In the genomic region with DNA sequence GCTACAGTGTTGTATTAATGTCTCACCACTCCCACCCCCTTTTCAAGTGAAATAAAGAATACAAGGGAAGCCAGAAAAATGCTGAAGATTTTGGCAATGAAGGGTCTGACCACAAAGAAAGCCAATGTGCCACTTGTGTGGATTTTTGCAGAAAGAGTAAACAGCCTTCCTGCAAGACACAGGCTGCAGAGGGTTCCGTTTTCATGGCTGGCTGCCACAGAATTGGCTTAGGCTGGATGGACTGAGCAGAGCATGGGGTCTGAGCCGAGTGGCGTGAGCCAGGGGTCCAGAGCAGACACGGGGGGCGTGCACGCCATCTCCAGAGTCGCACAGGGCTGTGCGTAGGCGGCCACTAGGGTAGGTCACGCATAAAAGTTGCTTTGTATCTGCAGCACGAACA, we compare ENCODE assay signal across 12 cellular contexts.
A peak's percentile ranks its signal among the peaks of the same experiment; 100 is the strongest.
DNase-seq lines count a peak whose midpoint lies in the region; FAIRE-seq and TF ChIP-seq lines count a peak whose summit lies in the region.
"Had no signal": no experiment of that assay in that cellular context is flagged by ENCODE, and none has a peak within 500 bp of the region (broad histone marks: within the 10 kb centered on the region; RNA-seq: fewer than 3 reads in every experiment).

No MANE protein-coding gene starts in this region.

- no peaks in the 10 kb centered on the region for H3K4me1 ChIP-seq in small intestine (ENCODE audit: control insufficient read depth in 2 of 2, insufficient read depth in 1 of 2, low read depth in 1 of 2, low read length in 1 of 2)
- no peaks in the 10 kb centered on the region for H3K4me1 ChIP-seq in CD4-positive, alpha-beta memory T cell (ENCODE audit: insufficient read depth, low read length)

- H3K4me1 Mint-ChIP-seq in CD4-positive, alpha-beta memory T cell: no peaks in the 10 kb centered on the region

- 58 to 80% (median 64%) methylated on average over 11 of the region's 11 CpGs for WGBS in small intestine, 3 donors

- no peaks in the 10 kb centered on the region for H3K27me3 Mint-ChIP-seq in CD4-positive, alpha-beta memory T cell

- FAIRE-seq in small intestine (lab: Jason Lieb, UNC): no peak
- FAIRE-seq: GM12878 had no signal

- no peaks in the 10 kb centered on the region for H3K36me3 Mint-ChIP-seq in CD4-positive, alpha-beta memory T cell
- H3K36me3 Mint-ChIP-seq: CD8-positive, alpha-beta T cell had no signal

- DNase-seq in COLO829 (ENCODE audit: low spot score) (peak; percentile 34), foreskin melanocyte (peak; percentile 39), putamen (ENCODE audit: low spot score) (peak; percentile 10), superior temporal gyrus (ENCODE audit: extremely low spot score) (no peak), small intestine (no peak), NCI-H524 treated with DMSO at 0.1 percent for 48 hours (lab: John Stamatoyannopoulos, UW) (no peak)
- no peak for DNase-seq in CD4-positive, alpha-beta memory T cell
- DNase-seq: CD8-positive, alpha-beta T cell; NCI-H187 treated with DMSO at 0.1 percent for 48 hours; OCI-M1 had no signal

- POLR2A ChIA-PET in CD4-positive, alpha-beta memory T cell (lab: Charles Lee; ENCODE audit: partially characterized antibody): no interaction called here

- H3K9me3 Mint-ChIP-seq in CD4-positive, alpha-beta memory T cell: peaks cover 0 to 16% (median 7%) of the 10 kb centered on the region in 8 donors

- H3K27ac ChIP-seq in small intestine (ENCODE audit: low read depth in 1 of 2, low read length in 1 of 2): no peak overlapping the region
- H3K27ac ChIP-seq in CD4-positive, alpha-beta memory T cell (ENCODE audit: low read depth, low read length): no peak overlapping the region

- H3K9me3 ChIP-seq in small intestine (ENCODE audit: control insufficient read depth, low read depth): no peaks in the 10 kb centered on the region
- H3K9me3 ChIP-seq in CD4-positive, alpha-beta memory T cell (ENCODE audit: control insufficient read depth in 1 of 2, low read length in 2 of 2): no peaks in the 10 kb centered on the region

- H3K4me3 ChIP-seq in WI38 (ENCODE audit: low read depth, low read length) (peak overlapping the region; percentile 52), small intestine (ENCODE audit: low read depth in 1 of 2, low read length in 2 of 2) (no peak overlapping the region)
- no peak overlapping the region for H3K4me3 ChIP-seq in CD4-positive, alpha-beta memory T cell (ENCODE audit: low read length in 2 of 2)
- H3K4me3 ChIP-seq: GM12878 had no signal

- no peak for TF ChIP-seq CTCF in WI38 (IDR thresholded peaks at IDR 0.05; ENCODE audit: low read depth, low read length)

- no peak overlapping the region for H3K4me3 Mint-ChIP-seq in CD4-positive, alpha-beta memory T cell
- H3K4me3 Mint-ChIP-seq: CD8-positive, alpha-beta T cell had no signal

- no peaks in the 10 kb centered on the region for H3K27me3 ChIP-seq in small intestine (ENCODE audit: control insufficient read depth in 2 of 2, insufficient read depth in 2 of 2, low read length in 2 of 2)
- no peaks in the 10 kb centered on the region for H3K27me3 ChIP-seq in CD4-positive, alpha-beta memory T cell (ENCODE audit: insufficient read depth, low read length)

- H3K36me3 ChIP-seq in small intestine (ENCODE audit: control insufficient read depth in 2 of 2, insufficient read depth in 2 of 2, low read length in 2 of 2): no peaks in the 10 kb centered on the region
- H3K36me3 ChIP-seq in CD4-positive, alpha-beta memory T cell (ENCODE audit: insufficient read depth, low read length): no peaks in the 10 kb centered on the region

- H3K27ac Mint-ChIP-seq in CD4-positive, alpha-beta memory T cell: no peak overlapping the region
- H3K27ac Mint-ChIP-seq: CD8-positive, alpha-beta T cell had no signal

- CTCF ChIA-PET in CD4-positive, alpha-beta memory T cell (lab: Charles Lee; ENCODE audit: partially characterized antibody): no interaction called here

- intact Hi-C loops in CD4-positive, alpha-beta memory T cell (cut with micrococcal nuclease): no loop called here

Comparison
In these comparisons a context has a peak if more than half of its experiments do, and no peak if none do; other contexts are left out.
1. DNase-seq: peak in COLO829 (single experiment), foreskin melanocyte (single experiment) and putamen (single experiment); none in superior temporal gyrus (single experiment), small intestine (single experiment), NCI-H524 treated with DMSO at 0.1 percent for 48 hours (single experiment) and CD4-positive, alpha-beta memory T cell (0 of 5).